ENCODE assay signal across 25 cellular contexts in genomic region chr13:29840585-29840984, GRCh38.
"Had no signal": no experiment of that assay in that cellular context is flagged by ENCODE, and none has a peak within 500 bp of the region (broad histone marks: within the 10 kb centered on the region; RNA-seq: fewer than 3 reads in every experiment).

No MANE protein-coding gene starts in this region.

- H3K9me3 ChIP-seq: thyroid gland had no signal

- H3K9me3 Mint-ChIP-seq: activated CD4-positive, alpha-beta T cell treated with anti-CD3 and anti-CD28 coated beads, Interleukin-2, amount 10 ng/mL, durations not matched to agents 24 days and 14 days; activated CD8-positive, alpha-beta T cell treated with anti-CD3 and anti-CD28 coated beads for 36 hours; activated naive CD8-positive, alpha-beta T cell treated with anti-CD3 and anti-CD28 coated beads, Interleukin-2, amount 50 U/mL, for 24 hours; natural killer cell had no signal

- H3K4me3 ChIP-seq: thyroid gland had no signal

- FAIRE-seq: endothelial cell of umbilical vein had no signal

- H3K27me3 ChIP-seq: thyroid gland had no signal

- DNase-seq: activated CD4-positive, alpha-beta T cell treated with anti-CD3 and anti-CD28 coated beads, Interleukin-2, amount 10 ng/mL, durations not matched to agents 24 days and 14 days; activated CD8-positive, alpha-beta memory T cell treated with anti-CD3 and anti-CD28 coated beads, Interleukin-2, amount 10 ng/mL, durations not matched to agents 7 days and 5 days; activated CD8-positive, alpha-beta T cell treated with anti-CD3 and anti-CD28 coated beads for 36 hours; activated gamma-delta T cell; activated naive CD4-positive, alpha-beta T cell treated with anti-CD3 and anti-CD28 coated beads, Interleukin-2, amount 50 U/mL, for 16 hours; activated naive CD8-positive, alpha-beta T cell treated with anti-CD3 and anti-CD28 coated beads, Interleukin-2, amount 50 U/mL, for 24 hours; activated T-cell treated with anti-CD3 and anti-CD28 coated beads for 4 hours; anterior cingulate cortex; dermis blood vessel endothelial cell; effector memory CD4-positive, alpha-beta T cell; foreskin melanocyte; left ventricle myocardium superior; mammary epithelial cell; midbrain; natural killer cell; right cardiac atrium; stimulated activated CD4-positive, alpha-beta T cell treated with anti-CD3 and anti-CD28 coated beads, Interleukin-12 subunit alpha, Interleukin-12 subunit beta, amount 100 ng/mL, for 4 hours; stimulated activated CD4-positive, alpha-beta T cell treated with anti-CD3 and anti-CD28 coated beads, Interleukin-4, amount 100 ng/mL, for 4 hours; stimulated activated naive CD8-positive, alpha-beta T cell treated with anti-CD3 and anti-CD28 coated beads, Interleukin-15, Interleukin-2, amounts not matched to agents 100 U/mL and 50 U/mL, for 24 hours; thyroid gland had no signal

- H3K4me3 Mint-ChIP-seq: activated CD4-positive, alpha-beta T cell treated with anti-CD3 and anti-CD28 coated beads, Interleukin-2, amount 10 ng/mL, durations not matched to agents 24 days and 14 days; activated CD8-positive, alpha-beta memory T cell treated with anti-CD3 and anti-CD28 coated beads, Interleukin-2, amount 10 ng/mL, durations not matched to agents 7 days and 5 days; activated CD8-positive, alpha-beta T cell treated with anti-CD3 and anti-CD28 coated beads for 36 hours; activated naive CD8-positive, alpha-beta T cell treated with anti-CD3 and anti-CD28 coated beads, Interleukin-2, amount 50 U/mL, for 24 hours; natural killer cell had no signal

- H3K9ac ChIP-seq: parathyroid adenoma had no signal

- ATAC-seq: activated CD4-positive, CD25-positive, alpha-beta regulatory T cell treated with anti-CD3 and anti-CD28 coated beads, Interleukin-2, amount 50 U/mL, for 24 hours; activated CD8-positive, alpha-beta memory T cell treated with anti-CD3 and anti-CD28 coated beads, Interleukin-2, amount 10 ng/mL, durations not matched to agents 7 days and 5 days; activated CD8-positive, alpha-beta T cell treated with anti-CD3 and anti-CD28 coated beads for 36 hours; activated naive CD8-positive, alpha-beta T cell treated with anti-CD3 and anti-CD28 coated beads, Interleukin-2, amount 50 U/mL, for 24 hours; esophagus mucosa; left ventricle myocardium superior; natural killer cell; right cardiac atrium; stimulated activated naive CD8-positive, alpha-beta T cell treated with anti-CD3 and anti-CD28 coated beads, Interleukin-15, Interleukin-2, amounts not matched to agents 100 U/mL and 50 U/mL, for 24 hours had no signal

- H3K36me3 ChIP-seq: thyroid gland had no signal

- H3K4me1 ChIP-seq: parathyroid adenoma had no signal

- H3K27me3 Mint-ChIP-seq: activated CD4-positive, alpha-beta T cell treated with anti-CD3 and anti-CD28 coated beads, Interleukin-2, amount 10 ng/mL, durations not matched to agents 24 days and 14 days; activated CD8-positive, alpha-beta memory T cell treated with anti-CD3 and anti-CD28 coated beads, Interleukin-2, amount 10 ng/mL, durations not matched to agents 7 days and 5 days; activated CD8-positive, alpha-beta T cell treated with anti-CD3 and anti-CD28 coated beads for 36 hours; activated naive CD8-positive, alpha-beta T cell treated with anti-CD3 and anti-CD28 coated beads, Interleukin-2, amount 50 U/mL, for 24 hours; brain had no signal

- H3K27ac Mint-ChIP-seq: activated CD4-positive, alpha-beta T cell treated with anti-CD3 and anti-CD28 coated beads, Interleukin-2, amount 10 ng/mL, durations not matched to agents 24 days and 14 days; activated CD8-positive, alpha-beta memory T cell treated with anti-CD3 and anti-CD28 coated beads, Interleukin-2, amount 10 ng/mL, durations not matched to agents 7 days and 5 days; activated CD8-positive, alpha-beta T cell treated with anti-CD3 and anti-CD28 coated beads for 36 hours; activated naive CD8-positive, alpha-beta T cell treated with anti-CD3 and anti-CD28 coated beads, Interleukin-2, amount 50 U/mL, for 24 hours; brain had no signal

- H3K36me3 Mint-ChIP-seq: natural killer cell had no signal

- H3K27ac ChIP-seq: parathyroid adenoma, thyroid gland had no signal
